Comparison of ENCODE assay signal across 29 cellular contexts in the genomic region with DNA sequence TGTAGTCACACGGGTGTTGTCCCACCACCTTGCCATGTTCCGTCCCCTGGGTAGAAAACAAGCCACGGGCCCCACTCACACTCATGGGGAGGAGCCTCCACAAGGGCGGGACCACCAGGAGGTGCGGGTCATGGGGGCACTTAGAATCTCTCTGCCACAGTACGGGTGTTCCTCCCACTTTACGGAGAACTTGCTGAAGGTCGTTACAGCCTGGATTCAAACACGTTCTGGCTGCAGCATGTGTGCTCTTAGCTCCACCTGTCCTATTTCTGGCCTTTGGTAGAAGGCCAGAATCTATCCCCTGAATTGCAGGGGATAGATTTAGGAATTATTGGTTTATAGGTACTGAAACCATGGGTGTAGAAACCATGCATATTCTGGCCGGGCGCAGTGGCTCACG.
"Had no signal": no experiment of that assay in that cellular context is flagged by ENCODE, and none has a peak within 500 bp of the region (broad histone marks: within the 10 kb centered on the region; RNA-seq: fewer than 3 reads in every experiment).

No MANE protein-coding gene starts in this region.

- ATAC-seq: activated CD8-positive, alpha-beta memory T cell treated with anti-CD3 and anti-CD28 coated beads, Interleukin-2, amount 10 ng/mL, durations not matched to agents 7 days and 5 days; activated naive CD4-positive, alpha-beta T cell treated with anti-CD3 and anti-CD28 coated beads, Interleukin-2, amount 50 U/mL, for 72 hours; Panc1; T-helper 17 cell; WTC11 had no signal

- H3K27me3 Mint-ChIP-seq: activated CD4-positive, alpha-beta T cell treated with anti-CD3 and anti-CD28 coated beads, Interleukin-2, amount 10 ng/mL, durations not matched to agents 24 days and 14 days; activated CD8-positive, alpha-beta memory T cell treated with anti-CD3 and anti-CD28 coated beads, Interleukin-2, amount 10 ng/mL, durations not matched to agents 7 days and 5 days; activated T-cell treated with anti-CD3 and anti-CD28 coated beads, Interleukin-2, amount 50 U/mL, for 24 hours; brain; IgD-negative memory B cell; T-helper 17 cell had no signal

- H3K4me1 Mint-ChIP-seq: activated CD8-positive, alpha-beta memory T cell treated with anti-CD3 and anti-CD28 coated beads, Interleukin-2, amount 10 ng/mL, durations not matched to agents 7 days and 5 days; brain; WTC11 had no signal

- H3K4me3 Mint-ChIP-seq: activated CD4-positive, alpha-beta T cell treated with anti-CD3 and anti-CD28 coated beads, Interleukin-2, amount 10 ng/mL, durations not matched to agents 24 days and 14 days; activated CD8-positive, alpha-beta memory T cell treated with anti-CD3 and anti-CD28 coated beads, Interleukin-2, amount 10 ng/mL, durations not matched to agents 7 days and 5 days; activated T-cell treated with anti-CD3 and anti-CD28 coated beads, Interleukin-2, amount 50 U/mL, for 24 hours; activated T-helper 1 cell treated with anti-CD3 and anti-CD28 coated beads, Interleukin-12 subunit alpha, Interleukin-12 subunit beta, Interleukin-2, Interleukin-4 antibody, amounts not matched to agents 30 ng/mL and 10 ng/mL and 1 ng/mL, durations not matched to agents 14 hours and 24 hours and 36 hours; brain; IgD-negative memory B cell; WTC11 had no signal

- FAIRE-seq: astrocyte had no signal

- H3K9me3 Mint-ChIP-seq: activated CD4-positive, alpha-beta T cell treated with anti-CD3 and anti-CD28 coated beads, Interleukin-2, amount 10 ng/mL, durations not matched to agents 24 days and 14 days; activated naive CD4-positive, alpha-beta T cell treated with anti-CD3 and anti-CD28 coated beads, Interleukin-2, amount 50 U/mL, for 72 hours; activated T-cell treated with anti-CD3 and anti-CD28 coated beads, Interleukin-2, amount 50 U/mL, for 24 hours; activated T-helper 1 cell treated with anti-CD3 and anti-CD28 coated beads, Interleukin-12 subunit alpha, Interleukin-12 subunit beta, Interleukin-2, Interleukin-4 antibody, amounts not matched to agents 30 ng/mL and 10 ng/mL and 1 ng/mL, durations not matched to agents 14 hours and 24 hours and 36 hours; IgD-negative memory B cell had no signal

- H3K27ac Mint-ChIP-seq: activated CD4-positive, alpha-beta T cell treated with anti-CD3 and anti-CD28 coated beads, Interleukin-2, amount 10 ng/mL, durations not matched to agents 24 days and 14 days; activated CD8-positive, alpha-beta memory T cell treated with anti-CD3 and anti-CD28 coated beads, Interleukin-2, amount 10 ng/mL, durations not matched to agents 7 days and 5 days; activated T-helper 1 cell treated with anti-CD3 and anti-CD28 coated beads, Interleukin-12 subunit alpha, Interleukin-12 subunit beta, Interleukin-2, Interleukin-4 antibody, amounts not matched to agents 30 ng/mL and 10 ng/mL and 1 ng/mL, durations not matched to agents 14 hours and 24 hours and 36 hours; WTC11 had no signal

- H3K27ac ChIP-seq: cardiac muscle cell had no signal

- H3K27me3 ChIP-seq: cardiac muscle cell had no signal

- DNase-seq: activated CD4-positive, alpha-beta T cell treated with anti-CD3 and anti-CD28 coated beads, Interleukin-2, amount 10 ng/mL, durations not matched to agents 24 days and 14 days; activated CD4-positive, alpha-beta T cell treated with anti-CD3 and anti-CD28 coated beads, Interleukin-2, amount 50 U/mL, for 48 hours; activated CD4-positive, CD25-positive, alpha-beta regulatory T cell treated with anti-CD3 and anti-CD28 coated beads, Interleukin-2, amount 50 U/mL, for 72 hours; activated CD8-positive, alpha-beta memory T cell treated with anti-CD3 and anti-CD28 coated beads, Interleukin-2, amount 10 ng/mL, durations not matched to agents 7 days and 5 days; activated effector memory CD4-positive, alpha-beta T cell treated with Interleukin-2 at 50 U/mL for 16 hours; activated naive CD4-positive, alpha-beta T cell treated with Interleukin-2 at 50 U/mL for 16 hours; activated T-cell treated with anti-CD3 and anti-CD28 coated beads, Interleukin-2, amount 50 U/mL, for 24 hours; amygdala; KG1; NCI-H1092 treated with DMSO at 0.1 percent for 48 hours; NCI-H1417 treated with DMSO at 0.1 percent for 48 hours; NCI-H1694; NCI-H2029; NCI-H345; NCI-H510A; NCI-H526 treated with DMSO at 0.1 percent for 48 hours; NCI-H82; RPMI8226; SIG-M5; T-helper 17 cell; T-helper 9 cell had no signal

- H3K4me3 ChIP-seq: cardiac muscle cell had no signal
